19 cellular contexts compared by ENCODE assay signal in genomic region chr16:1914084-1914608, GRCh38. TPM values are rescaled to one million over a fixed set of nuclear protein-coding genes. Genes with fewer than 3 reads are reported as not detected.
DNase-seq lines count a peak whose midpoint lies in the region; ATAC-seq, FAIRE-seq and TF ChIP-seq lines count a peak whose summit lies in the region.
"Had no signal": no experiment of that assay in that cellular context is flagged by ENCODE, and none has a peak within 500 bp of the region (broad histone marks: within the 10 kb centered on the region; RNA-seq: fewer than 3 reads in every experiment).

No MANE protein-coding gene starts in this region.

- H3K27me3 ChIP-seq in H7 (ENCODE audit: control insufficient read depth, insufficient read depth, low read length): peaks cover 46% of the 10 kb centered on the region

- DNase-seq in A549 (ENCODE audit: low read depth in 1 of 2, low spot score in 1 of 2) (no peak), H7 (peak; percentile 67), left colon (no peak), RCC 7860 (ENCODE audit: low spot score) (no peak), 8988T (no peak), frontal cortex (ENCODE audit: low spot score in 2 of 2) (no peak)
- DNase-seq: ACHN, AML-193, Caco-2, EL, MV-4-11, NCI-H1930, NCI-H82, Right ventricle myocardium superior, SK-N-SH had no signal

- no peak for TF ChIP-seq EP300 in A549 (IDR thresholded peaks at IDR 0.05)

- H3K27ac ChIP-seq in A549: peak overlapping the region in 1 of 2 experiments; percentile 75; a peak in 3 of 6 replicates

- CTCF ChIA-PET in A549 (lab: Yijun Ruan, JAX): interaction anchor here (1.5 to 4.4 kb wide), 4 partner anchors 9 to 15 kb away, joined by 3 to 27 read pairs (median 4); no protein-coding TSS in a partner anchor

- no peak for TF ChIP-seq POLR2A in A549 (IDR thresholded peaks at IDR 0.05; ENCODE audit: low read length)

- WGBS in A549 (ENCODE audit: missing lambda C conversion rate): 90% methylated on average over 5 of the region's 15 CpGs

- no peak for TF ChIP-seq RAD21 in A549 (conservative IDR thresholded peaks at IDR 0.05 in 1 of 2, IDR thresholded peaks at IDR 0.05 in 1 of 2)

- peaks cover 39% of the 10 kb centered on the region for H3K4me1 ChIP-seq in A549
- H3K4me1 ChIP-seq: Caco-2 had no signal

- no peak overlapping the region for H3K27ac Mint-ChIP-seq in stimulated activated memory B cell treated with anti-CD40 and anti-IgM and Interleukin-4, amounts not matched to agents 10 μg/mL and 1 μg/mL and 100 μg/mL, for 72 hours

- ATAC-seq in A549 (no peak), left colon (peak; percentile 17)
- peak; percentile 9 for ATAC-seq in stimulated activated memory B cell treated with anti-CD40 and anti-IgM and Interleukin-4, amounts not matched to agents 10 μg/mL and 1 μg/mL and 100 μg/mL, for 72 hours

- intact Hi-C loops in left colon (cut with DNase I, micrococcal nuclease): no loop called here

- H3K27me3 Mint-ChIP-seq in stimulated activated memory B cell treated with anti-CD40 and anti-IgM and Interleukin-4, amounts not matched to agents 10 μg/mL and 1 μg/mL and 100 μg/mL, for 72 hours: peaks cover 54% of the 10 kb centered on the region

- H3K4me3 ChIP-seq in A549 (no peak overlapping the region), H7 (ENCODE audit: insufficient read depth, low read depth, low read length) (no peak overlapping the region)
- H3K4me3 ChIP-seq: K562 had no signal

- no peaks in the 10 kb centered on the region for H3K4me1 Mint-ChIP-seq in stimulated activated memory B cell treated with anti-CD40 and anti-IgM and Interleukin-4, amounts not matched to agents 10 μg/mL and 1 μg/mL and 100 μg/mL, for 72 hours

- FAIRE-seq in A549 (lab: Jason Lieb, UNC): no peak
- FAIRE-seq in RCC 7860 (lab: Jason Lieb, UNC): no peak
- no peak for FAIRE-seq in frontal cortex (lab: Jason Lieb, UNC)
- FAIRE-seq: GM19239, K562 had no signal

- H3K36me3 ChIP-seq in H7 (replicated peaks; ENCODE audit: control insufficient read depth, insufficient read depth, low read length): no peaks in the 10 kb centered on the region

- H3K36me3 Mint-ChIP-seq in stimulated activated memory B cell treated with anti-CD40 and anti-IgM and Interleukin-4, amounts not matched to agents 10 μg/mL and 1 μg/mL and 100 μg/mL, for 72 hours: no peaks in the 10 kb centered on the region

- TF ChIP-seq CTCF in A549 (IDR thresholded peaks at IDR 0.05): no peak

- H3K9me3 Mint-ChIP-seq in stimulated activated memory B cell treated with anti-CD40 and anti-IgM and Interleukin-4, amounts not matched to agents 10 μg/mL and 1 μg/mL and 100 μg/mL, for 72 hours: no peaks in the 10 kb centered on the region

- POLR2A ChIA-PET in A549 (lab: Yijun Ruan, JAX): no interaction called here

- no peak overlapping the region for H3K4me3 Mint-ChIP-seq in stimulated activated memory B cell treated with anti-CD40 and anti-IgM and Interleukin-4, amounts not matched to agents 10 μg/mL and 1 μg/mL and 100 μg/mL, for 72 hours

- 0 out of 3 replicates have a peak overlapping the region, but pooled peaks have one; percentile 38 for H3K4me2 ChIP-seq in A549
- H3K4me2 ChIP-seq: SK-N-SH had no signal

- no peaks in the 10 kb centered on the region for H3K9me3 ChIP-seq in A549
- H3K9me3 ChIP-seq: Caco-2, SK-N-SH had no signal

TF ChIP-seq in A549, 52 proteins besides CTCF, POLR2A, EP300 and RAD21:
- no peak for TF ChIP-seq FOXS1 (CRISPR knock-in tag; IDR thresholded peaks at IDR 0.05)
- TF ChIP-seq KDM1A (IDR thresholded peaks at IDR 0.05; ENCODE audit: low read depth): no peak
- no peak for TF ChIP-seq TP53 (CRISPR knock-in tag; IDR thresholded peaks at IDR 0.05)
- TF ChIP-seq ELK1 (IDR thresholded peaks at IDR 0.05; ENCODE audit: low read depth, low read length): no peak
- no peak for TF ChIP-seq ZFP36 (IDR thresholded peaks at IDR 0.05; ENCODE audit: borderline replicate concordance, partially characterized antibody)
- no peak for TF ChIP-seq CBX2 (IDR thresholded peaks at IDR 0.05; ENCODE audit: borderline replicate concordance, low read depth)
- TF ChIP-seq MAFK (IDR thresholded peaks at IDR 0.05; ENCODE audit: partially characterized antibody): no peak
- no peak for TF ChIP-seq SREBF2 (IDR thresholded peaks at IDR 0.05)
- no peak for TF ChIP-seq CEBPB (IDR thresholded peaks at IDR 0.05)
- no peak for TF ChIP-seq ZSCAN20 (CRISPR knock-in tag; IDR thresholded peaks at IDR 0.05)
- no peak for TF ChIP-seq FOSL2 (IDR thresholded peaks at IDR 0.05)
- no peak for TF ChIP-seq FOSL2 (CRISPR knock-in tag; IDR thresholded peaks at IDR 0.05)

RNA-seq across cellular contexts. Expression of gene HS3ST6, which starts 4.1 kb away (rescaled TPM):
- polyA plus RNA-seq in A549 (2011; rRNA removed): 1.1 and 1.5 TPM in 2 replicates
- 2.5 and 4.5 TPM in 2 replicates for polyA plus RNA-seq in A549 (2012; cell fraction: cytosol; rRNA removed)
- 2.5 and 3.9 TPM in 2 replicates for polyA plus RNA-seq in A549 (2012; cell fraction: nucleus; rRNA removed)
- 1.4 to 2.6 TPM (median 2.0 TPM) in 3 replicates for polyA plus RNA-seq in A549 (2017; fragmentation: RNase III; extraction: RNeasy Plus Mini Kit Qiagen cat#74134 plus additional on column Dnase treatment)
- polyA minus RNA-seq in A549 (2011; rRNA and poly(A)+ RNA removed): 0.87 and 1.1 TPM in 2 replicates
- not detected in 2 replicates for total RNA-seq in H7 (2014; rRNA removed; shearing (Covaris generic))
- 10 to 100 TPM in 1 of 2 donors, under 1 TPM in 1; 0.31 to 11.8 TPM for total RNA-seq in left colon
- not detected for total RNA-seq in frontal cortex
- total RNA-seq: Caco-2, K562, PC-3, Right ventricle myocardium superior had no signal
- polyA plus RNA-seq: K562 had no signal

RNA-seq across cellular contexts. Expression of gene MSRB1, which starts 28.9 kb away (rescaled TPM):
- 27.7 and 34.4 TPM in 2 replicates for polyA plus RNA-seq in A549 (2011; rRNA removed)
- polyA plus RNA-seq in A549 (2012; cell fraction: cytosol; rRNA removed): 51.1 and 64.6 TPM in 2 replicates
- polyA plus RNA-seq in A549 (2012; cell fraction: nucleus; rRNA removed): 29.5 and 30.9 TPM in 2 replicates
- 27.7 to 38.4 TPM (median 37.5 TPM) in 3 replicates for polyA plus RNA-seq in A549 (2017; fragmentation: RNase III; extraction: RNeasy Plus Mini Kit Qiagen cat#74134 plus additional on column Dnase treatment)
- polyA minus RNA-seq in A549 (2011; rRNA and poly(A)+ RNA removed): 34.1 and 35.5 TPM in 2 replicates
- 13.2 and 16.1 TPM in 2 replicates for total RNA-seq in H7 (2014; rRNA removed; shearing (Covaris generic))
- 10 to 100 TPM; 46.0 to 46.6 TPM for total RNA-seq in left colon
- total RNA-seq in frontal cortex: 4.1 TPM

RNA-seq across cellular contexts. Expression of gene RPL3L, which starts 40.3 kb away (rescaled TPM):
- polyA plus RNA-seq in A549 (2011; rRNA removed): not detected in 2 replicates
- polyA plus RNA-seq in A549 (2012; cell fraction: cytosol; rRNA removed): 0.04 TPM in 1 of 2 replicates, not detected in the other
- 0.02 TPM in 1 of 2 replicates, not detected in the other for polyA plus RNA-seq in A549 (2012; cell fraction: nucleus; rRNA removed)
- 0.20 TPM in 1 of 3 replicates, not detected in the others for polyA plus RNA-seq in A549 (2017; fragmentation: RNase III; extraction: RNeasy Plus Mini Kit Qiagen cat#74134 plus additional on column Dnase treatment)
- polyA minus RNA-seq in A549 (2011; rRNA and poly(A)+ RNA removed): not detected in 2 replicates
- total RNA-seq in H7 (2014; rRNA removed; shearing (Covaris generic)): 0.44 TPM in 1 of 2 replicates, not detected in the other
- total RNA-seq in left colon: not detected
- not detected for total RNA-seq in frontal cortex
- total RNA-seq: Caco-2 had no signal
- polyA plus RNA-seq: SK-N-SH had no signal

RNA-seq across cellular contexts. Expression of gene MEIOB, which starts 42.2 kb away (rescaled TPM):
- 7.5 and 9.1 TPM in 2 replicates for polyA plus RNA-seq in A549 (2011; rRNA removed)
- 2.7 and 2.9 TPM in 2 replicates for polyA plus RNA-seq in A549 (2012; cell fraction: cytosol; rRNA removed)
- 2.9 and 3.3 TPM in 2 replicates for polyA plus RNA-seq in A549 (2012; cell fraction: nucleus; rRNA removed)
- 2.9 to 3.5 TPM (median 2.9 TPM) in 3 replicates for polyA plus RNA-seq in A549 (2017; fragmentation: RNase III; extraction: RNeasy Plus Mini Kit Qiagen cat#74134 plus additional on column Dnase treatment)
- 0.99 and 2.3 TPM in 2 replicates for polyA minus RNA-seq in A549 (2011; rRNA and poly(A)+ RNA removed)
- total RNA-seq in H7 (2014; rRNA removed; shearing (Covaris generic)): 6.4 and 7.9 TPM in 2 replicates
- total RNA-seq in left colon: not detected
- 0.41 TPM for total RNA-seq in frontal cortex
- total RNA-seq: Caco-2, PC-3, Right ventricle myocardium superior had no signal
- polyA plus RNA-seq: SK-N-SH had no signal

RNA-seq across cellular contexts. Expression of gene NDUFB10, which starts 45.2 kb away (rescaled TPM):
- polyA plus RNA-seq in A549 (2011; rRNA removed) (151 and 198 TPM in 2 replicates), A549 (2017; fragmentation: RNase III; extraction: RNeasy Plus Mini Kit Qiagen cat#74134 plus additional on column Dnase treatment) (367 to 410 TPM (median 389 TPM) in 3 replicates)
- polyA plus RNA-seq in A549 (2012; cell fraction: cytosol; rRNA removed): 614 and 662 TPM in 2 replicates
- polyA plus RNA-seq in A549 (2012; cell fraction: nucleus; rRNA removed): 311 and 379 TPM in 2 replicates
- polyA minus RNA-seq in A549 (2011; rRNA and poly(A)+ RNA removed): 233 and 240 TPM in 2 replicates
- total RNA-seq in H7 (2014; rRNA removed; shearing (Covaris generic)): 305 and 403 TPM in 2 replicates
- total RNA-seq in left colon (100 to 1,000 TPM; 224 to 273 TPM), frontal cortex (76.6 TPM)

Comparison
In these comparisons a context has a peak if more than half of its experiments do, and no peak if none do; other contexts are left out.
1. ATAC-seq: peak in left colon (single experiment) and stimulated activated memory B cell treated with anti-CD40 and anti-IgM and Interleukin-4, amounts not matched to agents 10 μg/mL and 1 μg/mL and 100 μg/mL, for 72 hours (single experiment); none in A549 (0 of 2).